ENCODE assay signal across 2 cellular contexts in genomic region chr6:13872006-13872405, GRCh38. TPM values are rescaled to one million over a fixed set of nuclear protein-coding genes. Genes with fewer than 3 reads are reported as not detected.
"Had no signal": no experiment of that assay in that cellular context is flagged by ENCODE, and none has a peak within 500 bp of the region (broad histone marks: within the 10 kb centered on the region; RNA-seq: fewer than 3 reads in every experiment).

No MANE protein-coding gene starts in this region.

RNA-seq across cellular contexts. Expression of gene RNF182, which starts 52.7 kb away (rescaled TPM):
- total RNA-seq: thoracic aorta, transverse colon had no signal
